ENCODE assay signal across 17 cellular contexts in genomic region chr21:32312321-32312720, GRCh38. TPM values are rescaled to one million over a fixed set of nuclear protein-coding genes. Genes with fewer than 3 reads are reported as not detected.
DNase-seq lines count a peak whose midpoint lies in the region; ATAC-seq and TF ChIP-seq lines count a peak whose summit lies in the region.
"Had no signal": no experiment of that assay in that cellular context is flagged by ENCODE, and none has a peak within 500 bp of the region (broad histone marks: within the 10 kb centered on the region; RNA-seq: fewer than 3 reads in every experiment).

No MANE protein-coding gene starts in this region.

- peaks cover 0 to 68% (median 46%) of the 10 kb centered on the region in 9 donors for H3K36me3 ChIP-seq in heart left ventricle
- H3K36me3 ChIP-seq in MM.1S (replicated peaks; ENCODE audit: insufficient read depth, low read length): peaks cover 9% of the 10 kb centered on the region; the same call in 1 of the 2 replicates

- H3K9me3 ChIP-seq in heart left ventricle (no peaks in the 10 kb centered on the region), MM.1S (replicated peaks; ENCODE audit: insufficient read depth, low read length) (no peaks in the 10 kb centered on the region)

- peaks cover 0 to 22% (median 0%) of the 10 kb centered on the region in 12 donors for H3K4me1 ChIP-seq in heart left ventricle
- no peaks in the 10 kb centered on the region for H3K4me1 ChIP-seq in MM.1S (ENCODE audit: low read length)

- WGBS in heart left ventricle, 4 donors: 71 to 84% (median 75%) methylated on average over 3 to 5 of the region's 5 CpGs

- H3K27ac Mint-ChIP-seq in activated naive CD8-positive, alpha-beta T cell: peak overlapping the region; percentile 41
- no peak overlapping the region for H3K27ac Mint-ChIP-seq in activated naive CD8-positive, alpha-beta T cell treated with anti-CD3 and anti-CD28 coated beads for 36 hours
- H3K27ac Mint-ChIP-seq: IgD-negative memory B cell had no signal

- H3K9me3 Mint-ChIP-seq in activated naive CD8-positive, alpha-beta T cell (ENCODE audit: low read depth): no peaks in the 10 kb centered on the region
- no peaks in the 10 kb centered on the region for H3K9me3 Mint-ChIP-seq in activated naive CD8-positive, alpha-beta T cell treated with anti-CD3 and anti-CD28 coated beads for 36 hours
- H3K9me3 Mint-ChIP-seq: IgD-negative memory B cell had no signal

- H3K4me3 ChIP-seq in heart left ventricle (no peak overlapping the region), MM.1S (ENCODE audit: low read length) (no peak overlapping the region)
- H3K4me3 ChIP-seq: SK-N-MC had no signal

- no peak for TF ChIP-seq POLR2A in heart left ventricle (IDR thresholded peaks at IDR 0.05)

- peaks cover 9% of the 10 kb centered on the region for H3K36me3 Mint-ChIP-seq in activated naive CD8-positive, alpha-beta T cell
- H3K36me3 Mint-ChIP-seq in activated naive CD8-positive, alpha-beta T cell treated with anti-CD3 and anti-CD28 coated beads for 36 hours: peaks cover 25% of the 10 kb centered on the region

- no peaks in the 10 kb centered on the region for H3K9me2 ChIP-seq in MM.1S (replicated peaks; ENCODE audit: insufficient read depth, low read length)

- H3K9ac ChIP-seq in MM.1S (ENCODE audit: low read length): no peak overlapping the region

- DNase-seq in activated naive CD8-positive, alpha-beta T cell treated with anti-CD3 and anti-CD28 coated beads for 36 hours: no peak
- DNase-seq in heart left ventricle: peak in 3 of 5 donors; percentile 33 to 64 (median 60)
- DNase-seq in mesenteric fat pad (ENCODE audit: low spot score): peak; percentile 69
- DNase-seq in MM.1S: no peak
- DNase-seq in NCI-H146 treated with DMSO at 0.1 percent for 48 hours (lab: John Stamatoyannopoulos, UW; ENCODE audit: unreplicated experiment): no peak
- DNase-seq: DMS53, GDM1, MV-4-11, NCI-H187, NCI-H446, OCI-M1, SHP77 had no signal

- H3K4me1 Mint-ChIP-seq in activated naive CD8-positive, alpha-beta T cell (ENCODE audit: low read depth): peaks cover 6% of the 10 kb centered on the region
- H3K4me1 Mint-ChIP-seq in activated naive CD8-positive, alpha-beta T cell treated with anti-CD3 and anti-CD28 coated beads for 36 hours: peaks cover 8% of the 10 kb centered on the region
- H3K4me1 Mint-ChIP-seq: IgD-negative memory B cell had no signal

- peak overlapping the region in 2 of 12 donors; percentile 14 to 50 for H3K27ac ChIP-seq in heart left ventricle
- no peak overlapping the region for H3K27ac ChIP-seq in MM.1S (ENCODE audit: low read length)
- H3K27ac ChIP-seq: C4-2B, SK-N-MC had no signal

- no peak overlapping the region for H3K4me2 ChIP-seq in MM.1S (ENCODE audit: low read depth, low read length)

- TF ChIP-seq CTCF in heart left ventricle (IDR thresholded peaks at IDR 0.05): no peak
- no peak for TF ChIP-seq CTCF in MM.1S (IDR thresholded peaks at IDR 0.05; ENCODE audit: low read length)

- H4K20me1 ChIP-seq in MM.1S (ENCODE audit: insufficient read depth, low read length): no peaks in the 10 kb centered on the region

- peak; percentile 47 to 74 (median 64) for ATAC-seq in heart left ventricle
- no peak for ATAC-seq in GM18502 (IDR thresholded peaks at IDR 0.05; ENCODE audit: poor library complexity, unreplicated experiment)

- H3F3A ChIP-seq in MM.1S (ENCODE audit: insufficient read depth, low read length): no peaks in the 10 kb centered on the region

- no peak overlapping the region for H2AFZ ChIP-seq in MM.1S (ENCODE audit: low read length)

- intact Hi-C loops in heart left ventricle (cut with DNase I): no loop called here

- no peaks in the 10 kb centered on the region for H3K27me3 ChIP-seq in heart left ventricle
- H3K27me3 ChIP-seq in MM.1S (replicated peaks; ENCODE audit: insufficient read depth, low read length): no peaks in the 10 kb centered on the region

- H3K27me3 Mint-ChIP-seq in activated naive CD8-positive, alpha-beta T cell: no peaks in the 10 kb centered on the region
- H3K27me3 Mint-ChIP-seq in activated naive CD8-positive, alpha-beta T cell treated with anti-CD3 and anti-CD28 coated beads for 36 hours: no peaks in the 10 kb centered on the region
- H3K27me3 Mint-ChIP-seq: IgD-negative memory B cell had no signal

- H3K4me3 Mint-ChIP-seq in activated naive CD8-positive, alpha-beta T cell: no peak overlapping the region
- no peak overlapping the region for H3K4me3 Mint-ChIP-seq in activated naive CD8-positive, alpha-beta T cell treated with anti-CD3 and anti-CD28 coated beads for 36 hours
- H3K4me3 Mint-ChIP-seq: IgD-negative memory B cell had no signal

- no peaks in the 10 kb centered on the region for H3K79me2 ChIP-seq in MM.1S (ENCODE audit: low read length)

RNA-seq across cellular contexts. Expression of gene MRAP, which starts 13.7 kb away (rescaled TPM):
- not detected for total RNA-seq in activated naive CD8-positive, alpha-beta T cell treated with anti-CD3 and anti-CD28 coated beads for 36 hours
- 1 to 10 TPM in 2 of 9 donors, under 1 TPM in 2, not detected in 5; 0.58 to 4.2 (median 1.5) TPM for total RNA-seq in heart left ventricle
- 1 to 10 TPM in 1 of 2 donors, under 1 TPM in 1; 0.57 to 6.5 TPM for polyA plus RNA-seq in heart left ventricle
- total RNA-seq in mesenteric fat pad: 149 TPM
- polyA plus RNA-seq: IgD-negative memory B cell had no signal

RNA-seq across cellular contexts. Expression of gene MIS18A, which starts 33.5 kb away (rescaled TPM):
- total RNA-seq in activated naive CD8-positive, alpha-beta T cell treated with anti-CD3 and anti-CD28 coated beads for 36 hours: 10 to 100 TPM; 36.3 to 38.5 TPM
- total RNA-seq in heart left ventricle (1 to 10 TPM; 1.4 to 4.1 (median 2.9) TPM), mesenteric fat pad (5.4 TPM)
- 1 to 10 TPM; 2.3 to 2.7 TPM for polyA plus RNA-seq in heart left ventricle

Comparison
In these comparisons a context has a peak if more than half of its experiments do, and no peak if none do; other contexts are left out.
1. DNase-seq: peak in heart left ventricle (3 of 5) and mesenteric fat pad (single experiment); none in activated naive CD8-positive, alpha-beta T cell treated with anti-CD3 and anti-CD28 coated beads for 36 hours (single experiment), MM.1S (single experiment) and NCI-H146 treated with DMSO at 0.1 percent for 48 hours (single experiment).
2. RNA of gene MRAP, which starts 13.7 kb away (total RNA-seq): 149 TPM in mesenteric fat pad (single experiment); 0.58 to 4.2 TPM in heart left ventricle and not detected in activated naive CD8-positive, alpha-beta T cell treated with anti-CD3 and anti-CD28 coated beads for 36 hours; every median in the first group is over 10 times any median in the second.